ENCODE assay signal across 15 cellular contexts in the genomic region with DNA sequence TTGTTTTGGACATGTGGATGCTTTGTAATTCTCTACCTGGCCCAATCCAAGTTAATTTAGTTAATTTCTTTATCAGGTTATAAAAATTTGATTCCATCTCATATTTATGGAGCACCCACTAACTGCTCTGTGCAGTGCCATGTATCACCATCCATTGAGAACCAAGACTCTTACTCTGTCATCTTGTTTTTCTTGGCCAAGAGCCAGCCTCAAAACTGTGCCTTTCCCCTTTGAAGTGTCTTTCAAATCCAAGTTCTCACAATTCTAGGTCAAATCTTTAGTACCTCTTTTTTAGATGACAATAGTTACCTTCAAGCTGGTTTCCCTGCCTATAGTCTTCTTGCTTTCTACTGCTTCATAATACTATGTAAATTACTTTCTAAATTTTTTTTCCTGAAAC. TPM values are rescaled to one million over a fixed set of nuclear protein-coding genes. Genes with fewer than 3 reads are reported as not detected.
DNase-seq lines count a peak whose midpoint lies in the region; ATAC-seq and TF ChIP-seq lines count a peak whose summit lies in the region.
"Had no signal": no experiment of that assay in that cellular context is flagged by ENCODE, and none has a peak within 500 bp of the region (broad histone marks: within the 10 kb centered on the region; RNA-seq: fewer than 3 reads in every experiment).

No MANE protein-coding gene starts in this region.

- H3K9me2 ChIP-seq in GM23248 (ENCODE audit: insufficient read depth) = no peaks in the 10 kb centered on the region

- POLR2A ChIA-PET in CD4-positive, alpha-beta T cell (lab: Charles Lee) = no interaction called here

- peaks cover 57% of the 10 kb centered on the region for H3K4me1 Mint-ChIP-seq in CD4-positive, alpha-beta T cell (ENCODE audit: low read depth)
- H3K4me1 Mint-ChIP-seq in memory B cell = peaks cover 20% of the 10 kb centered on the region

- no peak for ATAC-seq in CD4-positive, alpha-beta T cell (ENCODE audit: poor library complexity)
- no peak for ATAC-seq in memory B cell (ENCODE audit: low read depth)

- no peaks in the 10 kb centered on the region for H3K9me3 Mint-ChIP-seq in CD4-positive, alpha-beta T cell
- H3K9me3 Mint-ChIP-seq in memory B cell = no peaks in the 10 kb centered on the region

- peak overlapping the region; percentile 62 for H3K4me3 Mint-ChIP-seq in CD4-positive, alpha-beta T cell
- no peak overlapping the region for H3K4me3 Mint-ChIP-seq in memory B cell

- H3K4me1 ChIP-seq in GM23248 (ENCODE audit: insufficient read depth) = 0 out of 2 replicates have a peak, but pooled peaks cover 12% of the 10 kb centered on the region

- no peak for TF ChIP-seq CTCF in CD4-positive, alpha-beta T cell (IDR thresholded peaks at IDR 0.05)

- H3K9me3 ChIP-seq in CD4-positive, alpha-beta T cell (ENCODE audit: control insufficient read depth, low read length) = no peaks in the 10 kb centered on the region
- H3K9me3 ChIP-seq in GM23248 (ENCODE audit: low read depth) = no peaks in the 10 kb centered on the region

- no peaks in the 10 kb centered on the region for H3F3A ChIP-seq in GM23248 (ENCODE audit: insufficient read depth)

- no peaks in the 10 kb centered on the region for H3K27me3 ChIP-seq in CD4-positive, alpha-beta T cell (ENCODE audit: control insufficient read depth, insufficient read depth, low read length)
- H3K27me3 ChIP-seq in GM23248 (replicated peaks; ENCODE audit: insufficient read depth) = no peaks in the 10 kb centered on the region

- H4K20me1 ChIP-seq in GM23248 (ENCODE audit: insufficient read depth) = no peaks in the 10 kb centered on the region

- H3K79me2 ChIP-seq in GM23248 (ENCODE audit: insufficient read depth) = peaks cover 48% of the 10 kb centered on the region

- H3K4me3 ChIP-seq in GM23248 = no peak overlapping the region

- H3K27ac ChIP-seq in CD4-positive, alpha-beta T cell (ENCODE audit: low read depth, low read length) = no peak overlapping the region
- no peak overlapping the region for H3K27ac ChIP-seq in GM23248

- intact Hi-C loops in CD4-positive, alpha-beta T cell (cut with DNase I, micrococcal nuclease) = loop anchor here (5.0 kb wide), 3 partner anchors 251 to 541 kb away; partner anchors contain the start of gene TMED7 (in 2 of the 2)

- H3K36me3 ChIP-seq in GM23248 (ENCODE audit: low read depth) = peaks cover 8% of the 10 kb centered on the region; the same call in 1 of the 2 replicates

- no peak overlapping the region for H3K9ac ChIP-seq in GM23248

- H3K36me3 Mint-ChIP-seq in CD4-positive, alpha-beta T cell (ENCODE audit: low read depth) = peaks cover 83% of the 10 kb centered on the region
- peaks cover 20% of the 10 kb centered on the region for H3K36me3 Mint-ChIP-seq in memory B cell

- DNase-seq in CD4-positive, alpha-beta T cell = no peak
- DNase-seq in GM23248 (peak; percentile 7), RPMI7951 (ENCODE audit: low read depth) (peak; percentile 24), memory B cell (ENCODE audit: low spot score in 2 of 2) (no peak), SW480 (ENCODE audit: low spot score) (no peak), NCI-H1048 (lab: John Stamatoyannopoulos, UW) (no peak)
- no peak for DNase-seq in stimulated activated naive CD4-positive, alpha-beta T cell treated with Interleukin-2 at 50 U/mL for 16 hours (lab: John Stamatoyannopoulos, UW)
- DNase-seq: ACHN; CD4-positive, CD25-positive, alpha-beta regulatory T cell; NCI-H1436 treated with DMSO at 0.1 percent for 48 hours; NCI-H2081 treated with DMSO at 0.1 percent for 48 hours; NCI-H345; NCI-H526; RPMI8226 had no signal

- CTCF ChIA-PET in CD4-positive, alpha-beta T cell (lab: Charles Lee) = no interaction called here

- H3K27me3 Mint-ChIP-seq in CD4-positive, alpha-beta T cell = no peaks in the 10 kb centered on the region
- H3K27me3 Mint-ChIP-seq in memory B cell = no peaks in the 10 kb centered on the region
- H3K27me3 Mint-ChIP-seq: CD4-positive, CD25-positive, alpha-beta regulatory T cell had no signal

- H3K4me2 ChIP-seq in GM23248 (ENCODE audit: unreplicated experiment) = no peak overlapping the region

- H2AFZ ChIP-seq in GM23248 = no peak overlapping the region

- in situ Hi-C loops in GM23248 (cut with MboI) = no loop called here

- H3K27ac Mint-ChIP-seq in CD4-positive, alpha-beta T cell = no peak overlapping the region
- H3K27ac Mint-ChIP-seq in memory B cell = peak overlapping the region; percentile 80

RNA-seq across cellular contexts. Expression of gene COMMD10, which starts 3.2 kb away (rescaled TPM):
- total RNA-seq in CD4-positive, alpha-beta T cell = 10 to 100 TPM; 26.0 to 27.6 TPM
- total RNA-seq in GM23248 (2014; rRNA removed; shearing (Covaris generic)) = 26.0 and 26.9 TPM in 2 replicates
- polyA plus RNA-seq in GM23248 (2016; fragmentation: Nextera tagmentation; extraction: Ambion mirVana) = 38.3 and 38.9 TPM in 2 replicates
- total RNA-seq in RPMI7951 (2014; rRNA removed; shearing (Covaris generic)) = 46.3 and 57.1 TPM in 2 replicates

RNA-seq across cellular contexts. Expression of gene ARL14EPL, which starts 55.8 kb away (rescaled TPM):
- total RNA-seq in CD4-positive, alpha-beta T cell = not detected
- not detected in 2 replicates for total RNA-seq in GM23248 (2014; rRNA removed; shearing (Covaris generic))
- not detected in 2 replicates for polyA plus RNA-seq in GM23248 (2016; fragmentation: Nextera tagmentation; extraction: Ambion mirVana)
- 0.20 TPM in 1 of 2 replicates, not detected in the other for total RNA-seq in RPMI7951 (2014; rRNA removed; shearing (Covaris generic))
- total RNA-seq: CD4-positive, CD25-positive, alpha-beta regulatory T cell; OCI-LY7 had no signal
- polyA plus RNA-seq: CD4-positive, CD25-positive, alpha-beta regulatory T cell had no signal

Comparison
In these comparisons a context has a peak if more than half of its experiments do, and no peak if none do; other contexts are left out.
1. DNase-seq: peak in GM23248 (single experiment) and RPMI7951 (single experiment); none in CD4-positive, alpha-beta T cell (0 of 10), memory B cell (0 of 2), stimulated activated naive CD4-positive, alpha-beta T cell treated with Interleukin-2 at 50 U/mL for 16 hours (single experiment), SW480 (single experiment) and NCI-H1048 (single experiment).